ENCODE assay signal across 30 cellular contexts in the genomic region with DNA sequence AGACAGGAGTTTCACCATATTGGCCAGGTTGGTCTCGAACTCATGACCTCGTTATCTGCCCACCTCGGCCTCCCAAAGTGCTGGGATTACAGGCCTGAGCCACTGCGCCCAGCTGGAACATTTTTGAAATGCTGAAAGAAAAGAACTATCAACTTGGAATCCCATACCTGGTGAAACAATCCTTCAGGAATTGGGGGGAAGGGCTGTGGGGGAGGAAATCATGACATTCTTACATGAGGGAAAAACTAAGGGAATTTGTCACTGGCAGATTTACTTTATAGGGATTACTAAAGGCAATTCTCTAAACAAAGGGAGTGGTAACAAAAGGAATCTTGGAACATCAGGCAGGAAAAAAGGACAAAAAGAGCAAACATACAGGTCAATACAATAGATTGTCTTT.
"Had no signal": no experiment of that assay in that cellular context is flagged by ENCODE, and none has a peak within 500 bp of the region (broad histone marks: within the 10 kb centered on the region; RNA-seq: fewer than 3 reads in every experiment).

No MANE protein-coding gene starts in this region.

- H3K36me3 ChIP-seq: breast epithelium, left ventricle myocardium inferior, ovary, thoracic aorta, uterus had no signal

- H3K27ac Mint-ChIP-seq: activated CD4-positive, alpha-beta T cell treated with anti-CD3 and anti-CD28 coated beads for 36 hours; activated CD8-positive, alpha-beta memory T cell treated with anti-CD3 and anti-CD28 coated beads, Interleukin-2, amount 10 ng/mL, durations not matched to agents 7 days and 5 days; activated CD8-positive, alpha-beta T cell treated with anti-CD3 and anti-CD28 coated beads, Interleukin-2, amount 10 ng/mL, durations not matched to agents 7 days and 5 days; activated naive CD4-positive, alpha-beta T cell treated with anti-CD3 and anti-CD28 coated beads for 36 hours; activated naive CD8-positive, alpha-beta T cell treated with anti-CD3 and anti-CD28 coated beads, Interleukin-2, amount 10 ng/mL, durations not matched to agents 7 days and 5 days; natural killer cell treated with Interleukin-12 subunit alpha and Interleukin-12 subunit beta and Interleukin-15 and Interleukin-18, amount 100 ng/mL, for 72 hours; stimulated activated effector memory CD8-positive, alpha-beta T cell treated with anti-CD3 and anti-CD28 coated beads, Interleukin-12 subunit alpha, Interleukin-12 subunit beta, amount 100 ng/mL, for 72 hours; stimulated activated naive CD8-positive, alpha-beta T cell treated with anti-CD3 and anti-CD28 coated beads, Interleukin-15, Interleukin-2, amounts not matched to agents 100 ng/mL and 50 ng/mL, for 24 hours; T-helper 2 cell treated with Interferon-gamma antibody and Interleukin-4, amounts not matched to agents 5 μg/mL and 100 μg/mL, for 36 hours; type B pancreatic cell had no signal

- ATAC-seq: activated CD4-positive, alpha-beta T cell treated with anti-CD3 and anti-CD28 coated beads for 36 hours; activated CD8-positive, alpha-beta memory T cell treated with anti-CD3 and anti-CD28 coated beads, Interleukin-2, amount 10 ng/mL, durations not matched to agents 7 days and 5 days; activated CD8-positive, alpha-beta T cell treated with anti-CD3 and anti-CD28 coated beads, Interleukin-2, amount 10 ng/mL, durations not matched to agents 7 days and 5 days; heart right ventricle; mucosa of descending colon; natural killer cell treated with Interleukin-12 subunit alpha and Interleukin-12 subunit beta and Interleukin-15 and Interleukin-18, amount 100 ng/mL, for 72 hours; psoas muscle; stimulated activated effector memory CD8-positive, alpha-beta T cell treated with anti-CD3 and anti-CD28 coated beads, Interleukin-12 subunit alpha, Interleukin-12 subunit beta, amount 100 ng/mL, for 72 hours had no signal

- H3K4me1 Mint-ChIP-seq: activated CD8-positive, alpha-beta memory T cell treated with anti-CD3 and anti-CD28 coated beads, Interleukin-2, amount 10 ng/mL, durations not matched to agents 7 days and 5 days; stimulated activated effector memory CD8-positive, alpha-beta T cell treated with anti-CD3 and anti-CD28 coated beads, Interleukin-12 subunit alpha, Interleukin-12 subunit beta, amount 100 ng/mL, for 72 hours had no signal

- H3K9me3 Mint-ChIP-seq: activated naive CD4-positive, alpha-beta T cell treated with anti-CD3 and anti-CD28 coated beads for 36 hours; activated naive CD8-positive, alpha-beta T cell treated with anti-CD3 and anti-CD28 coated beads, Interleukin-2, amount 10 ng/mL, durations not matched to agents 7 days and 5 days; natural killer cell treated with Interleukin-12 subunit alpha and Interleukin-12 subunit beta and Interleukin-15 and Interleukin-18, amount 100 ng/mL, for 72 hours; stimulated activated effector memory CD8-positive, alpha-beta T cell treated with anti-CD3 and anti-CD28 coated beads, Interleukin-12 subunit alpha, Interleukin-12 subunit beta, amount 100 ng/mL, for 72 hours; stimulated activated naive CD8-positive, alpha-beta T cell treated with anti-CD3 and anti-CD28 coated beads, Interleukin-15, Interleukin-2, amounts not matched to agents 100 ng/mL and 50 ng/mL, for 24 hours; T-helper 2 cell treated with Interferon-gamma antibody and Interleukin-4, amounts not matched to agents 5 μg/mL and 100 μg/mL, for 36 hours; type B pancreatic cell had no signal

- H3K4me3 ChIP-seq: breast epithelium, esophagus squamous epithelium, heart right ventricle, left ventricle myocardium inferior, lung, mucosa of descending colon, ovary, psoas muscle, sigmoid colon, thoracic aorta, uterus had no signal

- H3K27ac ChIP-seq: breast epithelium, epithelial cell of prostate, esophagus squamous epithelium, heart right ventricle, left ventricle myocardium inferior, ovary, psoas muscle, sigmoid colon, thoracic aorta, uterus had no signal

- H3K27me3 ChIP-seq: breast epithelium, esophagus squamous epithelium, heart right ventricle, ovary, sigmoid colon, uterus had no signal

- H3K4me3 Mint-ChIP-seq: activated CD4-positive, alpha-beta T cell treated with anti-CD3 and anti-CD28 coated beads for 36 hours; activated CD8-positive, alpha-beta memory T cell treated with anti-CD3 and anti-CD28 coated beads, Interleukin-2, amount 10 ng/mL, durations not matched to agents 7 days and 5 days; activated CD8-positive, alpha-beta T cell treated with anti-CD3 and anti-CD28 coated beads, Interleukin-2, amount 10 ng/mL, durations not matched to agents 7 days and 5 days; activated naive CD4-positive, alpha-beta T cell treated with anti-CD3 and anti-CD28 coated beads for 36 hours; activated naive CD8-positive, alpha-beta T cell treated with anti-CD3 and anti-CD28 coated beads, Interleukin-2, amount 10 ng/mL, durations not matched to agents 7 days and 5 days; natural killer cell treated with Interleukin-12 subunit alpha and Interleukin-12 subunit beta and Interleukin-15 and Interleukin-18, amount 100 ng/mL, for 72 hours; stimulated activated effector memory CD8-positive, alpha-beta T cell treated with anti-CD3 and anti-CD28 coated beads, Interleukin-12 subunit alpha, Interleukin-12 subunit beta, amount 100 ng/mL, for 72 hours; stimulated activated naive CD8-positive, alpha-beta T cell treated with anti-CD3 and anti-CD28 coated beads, Interleukin-15, Interleukin-2, amounts not matched to agents 100 ng/mL and 50 ng/mL, for 24 hours; T-helper 2 cell treated with Interferon-gamma antibody and Interleukin-4, amounts not matched to agents 5 μg/mL and 100 μg/mL, for 36 hours; type B pancreatic cell had no signal

- H3K9me3 ChIP-seq: breast epithelium, esophagus squamous epithelium, heart right ventricle, left ventricle myocardium inferior, mucosa of descending colon, ovary, psoas muscle, sigmoid colon, thoracic aorta, uterus had no signal

- H3K27me3 Mint-ChIP-seq: activated CD4-positive, alpha-beta T cell treated with anti-CD3 and anti-CD28 coated beads for 36 hours; activated CD8-positive, alpha-beta memory T cell treated with anti-CD3 and anti-CD28 coated beads, Interleukin-2, amount 10 ng/mL, durations not matched to agents 7 days and 5 days; activated naive CD8-positive, alpha-beta T cell treated with anti-CD3 and anti-CD28 coated beads, Interleukin-2, amount 10 ng/mL, durations not matched to agents 7 days and 5 days; natural killer cell treated with Interleukin-12 subunit alpha and Interleukin-12 subunit beta and Interleukin-15 and Interleukin-18, amount 100 ng/mL, for 72 hours; stimulated activated naive CD8-positive, alpha-beta T cell treated with anti-CD3 and anti-CD28 coated beads, Interleukin-15, Interleukin-2, amounts not matched to agents 100 ng/mL and 50 ng/mL, for 24 hours; type B pancreatic cell had no signal

- H3K4me1 ChIP-seq: breast epithelium, sigmoid colon, uterus had no signal

- H3K36me3 Mint-ChIP-seq: activated CD8-positive, alpha-beta memory T cell treated with anti-CD3 and anti-CD28 coated beads, Interleukin-2, amount 10 ng/mL, durations not matched to agents 7 days and 5 days; activated naive CD8-positive, alpha-beta T cell treated with anti-CD3 and anti-CD28 coated beads, Interleukin-2, amount 10 ng/mL, durations not matched to agents 7 days and 5 days; natural killer cell treated with Interleukin-12 subunit alpha and Interleukin-12 subunit beta and Interleukin-15 and Interleukin-18, amount 100 ng/mL, for 72 hours had no signal

- DNase-seq: activated CD4-positive, alpha-beta T cell treated with anti-CD3 and anti-CD28 coated beads for 36 hours; activated CD4-positive, CD25-positive, alpha-beta regulatory T cell; activated CD8-positive, alpha-beta memory T cell treated with anti-CD3 and anti-CD28 coated beads, Interleukin-2, amount 10 ng/mL, durations not matched to agents 7 days and 5 days; activated CD8-positive, alpha-beta T cell treated with anti-CD3 and anti-CD28 coated beads, Interleukin-2, amount 10 ng/mL, durations not matched to agents 7 days and 5 days; activated effector memory CD4-positive, alpha-beta T cell treated with Interleukin-2 at 50 U/mL for 16 hours; activated naive CD4-positive, alpha-beta T cell treated with anti-CD3 and anti-CD28 coated beads for 36 hours; activated naive CD8-positive, alpha-beta T cell treated with anti-CD3 and anti-CD28 coated beads, Interleukin-2, amount 10 ng/mL, durations not matched to agents 7 days and 5 days; activated T-cell treated with anti-CD3 and anti-CD28 coated beads for 4 hours; central memory CD4-positive, alpha-beta T cell; esophagus squamous epithelium; foreskin melanocyte; heart right ventricle; islet precursor cell; left ventricle myocardium inferior; ovary; psoas muscle; sigmoid colon; small intestine; stimulated activated CD4-positive, alpha-beta T cell treated with anti-CD3 and anti-CD28 coated beads, Interleukin-4, amount 100 ng/mL, for 24 hours; uterus had no signal
